8 cellular contexts compared by ENCODE assay signal in the genomic region with DNA sequence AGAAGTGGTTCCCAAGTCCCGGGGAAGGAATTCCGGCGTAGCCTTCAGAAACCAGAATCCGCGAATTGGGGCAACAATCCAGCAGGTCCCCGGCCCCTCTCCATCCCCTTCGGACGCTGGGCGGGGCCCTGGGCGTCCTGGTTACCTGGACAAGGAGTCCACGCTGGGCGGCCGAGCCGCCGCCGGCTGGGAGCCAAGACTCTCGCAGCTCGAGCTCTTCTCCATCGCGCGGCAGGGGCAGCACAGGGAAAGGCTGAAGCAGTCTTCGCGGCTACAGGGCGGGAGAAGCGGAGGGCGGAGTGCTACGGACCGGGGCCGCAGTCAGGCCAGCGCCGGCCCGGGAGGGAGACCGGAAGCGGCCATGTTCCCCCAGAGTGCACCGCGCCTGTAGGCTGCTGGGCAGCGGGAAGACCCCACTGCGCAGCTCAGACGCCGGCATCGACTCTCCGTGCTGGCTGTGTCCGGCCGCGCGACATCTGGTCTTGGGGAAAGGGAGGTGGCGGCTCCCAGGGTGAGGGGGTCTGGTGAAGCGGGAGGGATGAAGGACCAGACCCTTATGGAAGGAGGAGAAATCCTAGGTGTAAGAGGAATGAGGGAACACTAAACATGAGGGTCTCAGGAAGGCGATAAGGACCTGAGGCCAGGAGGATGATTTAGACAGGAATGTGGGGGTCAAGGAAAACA.
DNase-seq lines count a peak whose midpoint lies in the region; ATAC-seq and TF ChIP-seq lines count a peak whose summit lies in the region.

A gene (minus strand): TSS at position 378 of the 684 bp plus-strand sequence. CDS start 153 bp downstream, at position 225.

- TF ChIP-seq POLR2A in erythroblast (IDR thresholded peaks at IDR 0.05; ENCODE audit: low read length): peak; percentile 76

- no peaks in the 10 kb centered on the region for H3K9me3 ChIP-seq in OCI-LY1 (ENCODE audit: low read length)
- no peaks in the 10 kb centered on the region for H3K9me3 ChIP-seq in mucosa of rectum (ENCODE audit: control insufficient read depth in 2 of 2, low read length in 2 of 2)

- H3K27ac ChIP-seq in OCI-LY1 (ENCODE audit: low read depth, low read length, poor library complexity, severe bottlenecking) (peak within 1 kb of the TSS; percentile 43), mucosa of rectum (ENCODE audit: low read depth in 2 of 2, low read length in 2 of 2) (peak within 1 kb of the TSS; percentile 76 to 87)

- H4K20me1 ChIP-seq in OCI-LY1 (ENCODE audit: insufficient read depth, low read length): no peaks in the 10 kb centered on the region

- TF ChIP-seq CTCF in OCI-LY1 (IDR thresholded peaks at IDR 0.05; ENCODE audit: low read length): no peak

- H3K4me2 ChIP-seq in OCI-LY1 (ENCODE audit: low read length): peak within 1 kb of the TSS; percentile 86

- H3K4me3 ChIP-seq in OCI-LY1 (ENCODE audit: low read depth, low read length, poor library complexity, severe bottlenecking) (peak within 1 kb of the TSS; percentile 84), mucosa of rectum (ENCODE audit: low read length in 2 of 2) (peak within 1 kb of the TSS; percentile 67 to 87)

- H2AFZ ChIP-seq in OCI-LY1 (ENCODE audit: low read length): peak within 1 kb of the TSS; percentile 64

- peak; percentile 97 for ATAC-seq in GM19395 (IDR thresholded peaks at IDR 0.05; ENCODE audit: unreplicated experiment)
- peak; percentile 99 for ATAC-seq in HG03521 (IDR thresholded peaks at IDR 0.05; ENCODE audit: unreplicated experiment)

- H3K4me1 ChIP-seq in OCI-LY1 (ENCODE audit: insufficient read depth, low read length, severe bottlenecking): peaks cover 24% of the 10 kb centered on the region
- peaks cover 4 to 6% of the 10 kb centered on the region in 2 donors for H3K4me1 ChIP-seq in mucosa of rectum (ENCODE audit: control insufficient read depth in 2 of 2, insufficient read depth in 2 of 2, low read length in 2 of 2)

- no peaks in the 10 kb centered on the region for H3F3A ChIP-seq in OCI-LY1 (ENCODE audit: insufficient read depth, low read length)

- 0 out of 2 replicates have a peak, but pooled peaks cover 5% of the 10 kb centered on the region for H3K79me2 ChIP-seq in OCI-LY1 (ENCODE audit: insufficient read depth, low read length)

- H3K27me3 ChIP-seq in OCI-LY1 (ENCODE audit: insufficient read depth, low read length) (no peaks in the 10 kb centered on the region), mucosa of rectum (ENCODE audit: control insufficient read depth in 2 of 2, insufficient read depth in 2 of 2, low read length in 2 of 2) (no peaks in the 10 kb centered on the region)

- H3K9ac ChIP-seq in OCI-LY1 (ENCODE audit: low read length): peak within 1 kb of the TSS; percentile 84
- peak within 1 kb of the TSS; percentile 82 to 87 for H3K9ac ChIP-seq in mucosa of rectum (ENCODE audit: low read depth in 1 of 2, low read length in 2 of 2)

- DNase-seq in CMK (ENCODE audit: low read depth) (peak; percentile 35), erythroblast (lab: John Stamatoyannopoulos, UW) (peak; percentile 83 to 84)
- peak; percentile 58 for DNase-seq in activated T-cell treated with anti-CD3 and anti-CD28 coated beads, Interleukin-2, amount 50 U/mL, for 1 hour
- peak; percentile 12 to 25 for DNase-seq in stimulated activated CD8-positive, alpha-beta memory T cell treated with anti-CD3 and anti-CD28 coated beads, Interleukin-7, amount 100 ng/mL, for 1 hour (ENCODE audit: low read depth in 2 of 2)

- H3K36me3 ChIP-seq in OCI-LY1 (ENCODE audit: insufficient read depth, low read length) (no peaks in the 10 kb centered on the region), mucosa of rectum (ENCODE audit: control insufficient read depth in 2 of 2, insufficient read depth in 2 of 2, low read length in 2 of 2) (no peaks in the 10 kb centered on the region)

- H3K9me2 ChIP-seq in OCI-LY1 (ENCODE audit: low read depth, low read length): no peaks in the 10 kb centered on the region

Comparison
In these comparisons a context has a peak if more than half of its experiments do, and no peak if none do; other contexts are left out.
1. Peak in every context shown above with its lines: DNase-seq, ATAC-seq, H3K4me3 ChIP-seq and H3K27ac ChIP-seq.
2. DNase-seq: peak in every context shown above with its lines; median percentile 84 in erythroblast; 58 in activated T-cell treated with anti-CD3 and anti-CD28 coated beads, Interleukin-2, amount 50 U/mL, for 1 hour; 35 in CMK; 18 in stimulated activated CD8-positive, alpha-beta memory T cell treated with anti-CD3 and anti-CD28 coated beads, Interleukin-7, amount 100 ng/mL, for 1 hour.